8 cellular contexts compared by ENCODE assay signal in genomic region chr3:141231101-141231922, GRCh38. TPM values are rescaled to one million over a fixed set of nuclear protein-coding genes. Genes with fewer than 3 reads are reported as not detected.
DNase-seq lines count a peak whose midpoint lies in the region; ATAC-seq lines count a peak whose summit lies in the region.

PXYLP1 (plus strand) TSS chr3:141231825; CDS start chr3:141260176, 28,351 bp downstream.

- H3K36me3 Mint-ChIP-seq in activated CD4-positive, alpha-beta memory T cell treated with anti-CD3 and anti-CD28 coated beads for 36 hours: no peaks in the 10 kb centered on the region

- peak within 1 kb of the TSS; percentile 85 for H3K4me3 Mint-ChIP-seq in activated CD4-positive, alpha-beta memory T cell treated with anti-CD3 and anti-CD28 coated beads for 36 hours

- no peaks in the 10 kb centered on the region for H3K27me3 Mint-ChIP-seq in activated CD4-positive, alpha-beta memory T cell treated with anti-CD3 and anti-CD28 coated beads for 36 hours

- DNase-seq in CD1c-positive myeloid dendritic cell (ENCODE audit: extremely low spot score) (peak; percentile 95), GM19240 (ENCODE audit: insufficient read length, low spot score) (peak; percentile 83), NCI-H748 (lab: John Stamatoyannopoulos, UW; ENCODE audit: unreplicated experiment) (peak; percentile 82), ecto neural progenitor cell (ENCODE audit: low spot score) (peak; percentile 96), medulla oblongata (ENCODE audit: extremely low spot score) (peak; percentile 93)
- peak; percentile 95 for DNase-seq in activated CD4-positive, alpha-beta memory T cell treated with anti-CD3 and anti-CD28 coated beads for 36 hours
- DNase-seq in stimulated activated CD8-positive, alpha-beta memory T cell treated with anti-CD3 and anti-CD28 coated beads, Interleukin-12 subunit alpha, Interleukin-12 subunit beta, amount 100 ng/mL, for 1 hour (ENCODE audit: low read depth): peak; percentile 75

- intact Hi-C loops in activated CD4-positive, alpha-beta memory T cell treated with anti-CD3 and anti-CD28 coated beads for 36 hours (cut with micrococcal nuclease): loop anchor here (1.0 to 5.0 kb wide), 4 partner anchors 25 to 226 kb away; no protein-coding TSS in a partner anchor

- POLR2A ChIA-PET in activated CD4-positive, alpha-beta memory T cell treated with anti-CD3 and anti-CD28 coated beads for 36 hours (lab: Charles Lee): interaction anchor here (0.7 to 2.6 kb wide), 10 partner anchors 12 to 224 kb away, joined by 3 to 21 read pairs (median 6); no protein-coding TSS in a partner anchor

- ATAC-seq in HG03457 (IDR thresholded peaks at IDR 0.05; ENCODE audit: unreplicated experiment): peak; percentile 91

- H3K9me3 Mint-ChIP-seq in activated CD4-positive, alpha-beta memory T cell treated with anti-CD3 and anti-CD28 coated beads for 36 hours: no peaks in the 10 kb centered on the region

- peaks cover 25% of the 10 kb centered on the region for H3K4me1 Mint-ChIP-seq in activated CD4-positive, alpha-beta memory T cell treated with anti-CD3 and anti-CD28 coated beads for 36 hours (ENCODE audit: low read depth)

- peak within 1 kb of the TSS; percentile 87 for H3K27ac Mint-ChIP-seq in activated CD4-positive, alpha-beta memory T cell treated with anti-CD3 and anti-CD28 coated beads for 36 hours

- CTCF ChIA-PET in activated CD4-positive, alpha-beta memory T cell treated with anti-CD3 and anti-CD28 coated beads for 36 hours (lab: Charles Lee): interaction anchor here (0.5 to 5.3 kb wide), 41 partner anchors 8 to 610 kb away, joined by 3 to 84 read pairs (median 5); no protein-coding TSS in a partner anchor

RNA-seq across cellular contexts. Expression of gene PXYLP1, which starts in this region (rescaled TPM):
- total RNA-seq in activated CD4-positive, alpha-beta memory T cell treated with anti-CD3 and anti-CD28 coated beads for 36 hours: 10 to 100 TPM in 1 of 2 experiments, 1 to 10 TPM in 1; 9.0 to 11.6 TPM

Comparison
In these comparisons a context has a peak if more than half of its experiments do, and no peak if none do; other contexts are left out.
1. Peak in every context shown above with its lines: DNase-seq and ATAC-seq.